In genomic region chrX:50432760-50433377, GRCh38 we compare ENCODE assay signal across 1 cellular context.
TF ChIP-seq lines count a peak whose summit lies in the region.

No MANE protein-coding gene starts in this region.

TF ChIP-seq in WTC11, 78 proteins besides CTCF, POLR2A, EP300 and RAD21 (continued from another document):
- TF ChIP-seq NR1H2 (CRISPR knock-in tag; IDR thresholded peaks at IDR 0.05) (no peak), ZNF423 (CRISPR knock-in tag; IDR thresholded peaks at IDR 0.05) (no peak), ZMAT4 (CRISPR knock-in tag; IDR thresholded peaks at IDR 0.05) (no peak), ZBTB21 (CRISPR knock-in tag; IDR thresholded peaks at IDR 0.05; ENCODE audit: borderline replicate concordance) (no peak), TEAD1 (CRISPR knock-in tag; IDR thresholded peaks at IDR 0.05) (no peak), PRRX2 (CRISPR knock-in tag; IDR thresholded peaks at IDR 0.05) (no peak), ELF4 (CRISPR knock-in tag; IDR thresholded peaks at IDR 0.05; ENCODE audit: low read depth) (no peak), SOX15 (CRISPR knock-in tag; IDR thresholded peaks at IDR 0.05) (no peak)
- TF ChIP-seq, protein P1, sequence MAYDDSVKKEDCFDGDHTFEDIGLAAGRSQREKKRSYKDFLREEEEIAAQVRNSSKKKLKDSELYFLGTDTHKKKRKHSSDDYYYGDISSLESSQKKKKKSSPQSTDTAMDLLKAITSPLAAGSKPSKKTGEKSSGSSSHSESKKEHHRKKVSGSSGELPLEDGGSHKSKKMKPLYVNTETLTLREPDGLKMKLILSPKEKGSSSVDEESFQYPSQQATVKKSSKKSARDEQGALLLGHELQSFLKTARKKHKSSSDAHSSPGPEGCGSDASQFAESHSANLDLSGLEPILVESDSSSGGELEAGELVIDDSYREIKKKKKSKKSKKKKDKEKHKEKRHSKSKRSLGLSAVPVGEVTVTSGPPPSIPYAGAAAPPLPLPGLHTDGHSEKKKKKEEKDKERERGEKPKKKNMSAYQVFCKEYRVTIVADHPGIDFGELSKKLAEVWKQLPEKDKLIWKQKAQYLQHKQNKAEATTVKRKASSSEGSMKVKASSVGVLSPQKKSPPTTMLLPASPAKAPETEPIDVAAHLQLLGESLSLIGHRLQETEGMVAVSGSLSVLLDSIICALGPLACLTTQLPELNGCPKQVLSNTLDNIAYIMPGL (CRISPR knock-in tag; IDR thresholded peaks at IDR 0.05) = no peak
